25 cellular contexts compared by ENCODE assay signal in the genomic region with DNA sequence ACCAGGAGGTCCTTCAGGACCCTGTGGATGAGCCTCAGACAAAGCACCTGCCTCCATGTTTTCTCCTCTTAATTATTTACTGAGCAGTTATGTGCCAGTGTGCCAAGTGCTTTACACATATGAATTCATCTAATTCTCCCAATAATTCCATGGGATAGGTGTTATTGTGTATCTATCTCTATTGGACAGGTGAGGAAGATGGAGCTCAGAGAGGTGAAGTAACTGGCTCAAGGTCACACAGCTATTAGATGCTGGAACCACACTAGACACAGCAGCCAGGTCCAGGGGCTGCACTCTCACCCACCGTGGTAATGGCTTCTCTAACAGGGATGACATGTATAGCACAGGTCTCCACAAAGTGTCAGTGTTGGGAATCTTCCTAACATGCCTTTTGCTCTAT.
"Had no signal": no experiment of that assay in that cellular context is flagged by ENCODE, and none has a peak within 500 bp of the region (broad histone marks: within the 10 kb centered on the region; RNA-seq: fewer than 3 reads in every experiment).

No MANE protein-coding gene starts in this region.

- H3K4me1 ChIP-seq: parathyroid adenoma had no signal

- ATAC-seq: left colon; left lung; natural killer cell; sciatic nerve; stimulated activated effector memory CD8-positive, alpha-beta T cell treated with anti-CD3 and anti-CD28 coated beads, Interleukin-12 subunit alpha, Interleukin-12 subunit beta, amount 100 ng/mL, for 72 hours; upper lobe of right lung had no signal

- H3K27ac ChIP-seq: left lung, neural progenitor cell, neutrophil, parathyroid adenoma, right atrium auricular region, skin epidermis, suprapubic skin, thoracic aorta, tibial artery, upper lobe of right lung had no signal

- H3K9me3 ChIP-seq: left lung, neutrophil, right atrium auricular region, suprapubic skin, thoracic aorta, tibial artery, upper lobe of right lung had no signal

- H3K27me3 ChIP-seq: left lung, neural progenitor cell, neutrophil, right atrium auricular region, suprapubic skin, tibial artery, upper lobe of right lung had no signal

- H2AFZ ChIP-seq: neural progenitor cell, parathyroid adenoma had no signal

- DNase-seq: hippocampal formation; left colon; left lung; mesendoderm; naive B cell; natural killer cell; nephron progenitor cell; occipital lobe; stimulated activated CD4-positive, alpha-beta T cell treated with anti-CD3 and anti-CD28 coated beads, Interleukin-4, amount 100 ng/mL, for 24 hours; stimulated activated naive CD4-positive, alpha-beta T cell; trophoblast cell; upper lobe of right lung had no signal

- H3K4me2 ChIP-seq: neural progenitor cell had no signal

- H3K79me2 ChIP-seq: parathyroid adenoma had no signal

- FAIRE-seq: keratinocyte, urothelium cell line had no signal

- H3K36me3 ChIP-seq: left lung, neural progenitor cell, right atrium auricular region, suprapubic skin, thoracic aorta, tibial artery, upper lobe of right lung had no signal

- H3K4me3 ChIP-seq: left lung, lung, neural progenitor cell, right atrium auricular region, skin epidermis, suprapubic skin, thoracic aorta, tibial artery, upper lobe of right lung had no signal

- H3K9ac ChIP-seq: neural progenitor cell, parathyroid adenoma had no signal
